1 cellular context compared by ENCODE assay signal in genomic region chr17:66965801-66966528, GRCh38.
TF ChIP-seq lines count a peak whose summit lies in the region.

No MANE protein-coding gene starts in this region.

TF ChIP-seq in GM12878, 131 proteins besides CTCF, POLR2A, EP300 and RAD21 (continued from another document):
- peak; percentile 25 for TF ChIP-seq SUZ12 (IDR thresholded peaks at IDR 0.05; ENCODE audit: unreplicated experiment)
TF ChIP-seq in GM12878: peak in this region for 2.
